ENCODE assay signal across 26 cellular contexts in the genomic region with DNA sequence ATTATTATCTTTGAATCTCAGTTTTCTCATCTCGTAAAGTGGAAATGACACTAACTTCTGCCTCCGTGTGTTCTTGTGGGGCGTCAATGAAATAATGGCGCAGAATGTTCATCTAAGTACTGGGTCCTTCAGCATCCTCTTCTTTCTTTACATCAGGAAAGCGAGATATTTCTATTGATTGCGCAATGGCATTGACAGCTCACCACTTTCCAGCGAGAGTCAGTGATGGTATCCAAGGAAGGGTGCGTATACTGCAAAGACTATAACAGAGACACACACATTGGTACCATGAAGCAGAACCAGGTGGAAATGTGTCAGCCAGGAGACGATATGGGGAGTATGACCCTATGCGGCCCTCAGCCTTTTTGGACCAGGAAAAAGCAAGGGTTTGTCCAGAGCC.
DNase-seq lines count a peak whose midpoint lies in the region; ATAC-seq, FAIRE-seq and TF ChIP-seq lines count a peak whose summit lies in the region.
"Had no signal": no experiment of that assay in that cellular context is flagged by ENCODE, and none has a peak within 500 bp of the region (broad histone marks: within the 10 kb centered on the region; RNA-seq: fewer than 3 reads in every experiment).

No MANE protein-coding gene starts in this region.

- no peak overlapping the region for H2AK5ac ChIP-seq in H1 (ENCODE audit: low read depth, low read length)

- H3K14ac ChIP-seq in H1 (ENCODE audit: insufficient read length) = no peak overlapping the region

- H3K9ac ChIP-seq in HepG2 (ENCODE audit: insufficient read depth, low read depth, low read length) = no peak overlapping the region
- H3K9ac ChIP-seq in H1 (replicated peaks in 1 of 4; ENCODE audit: extremely low read depth in 1 of 4, low read depth in 3 of 4, low read length in 3 of 4) = no peak overlapping the region
- H3K9ac ChIP-seq: BLaER1 had no signal

- ATAC-seq in HepG2 (no peak), right lobe of liver (no peak), HG02970 (IDR thresholded peaks at IDR 0.05; ENCODE audit: low FRiP score, unreplicated experiment) (no peak)
- ATAC-seq: GM12878 had no signal

- H2AFZ ChIP-seq in HepG2 (ENCODE audit: low read length) (no peak overlapping the region), H1 (ENCODE audit: low read length) (no peak overlapping the region)

- DNase-seq in HepG2 (ENCODE audit: low spot score) = no peak
- DNase-seq in right lobe of liver = no peak
- no peak for DNase-seq in H1 (ENCODE audit: low read depth in 1 of 2, low spot score in 2 of 2)
- no peak for DNase-seq in erythroblast (lab: John Stamatoyannopoulos, UW)
- no peak for DNase-seq in cardiac septum (ENCODE audit: low spot score)
- DNase-seq: ACHN; BE2C; C1 segment of cervical spinal cord; CD4-positive, alpha-beta memory T cell; CD4-positive, CD25-positive, alpha-beta regulatory T cell; CD8-positive, alpha-beta memory T cell; COR-L47; DMS 273 treated with DMSO at 0.1 percent for 48 hours; DMS153; DMS53; DMS79; DND-41; EL; GDM1 had no signal

- H3K4ac ChIP-seq in H1 (replicated peaks; ENCODE audit: insufficient read length, low read depth, low read length) = no peak overlapping the region

- no peak overlapping the region for H2BK15ac ChIP-seq in H1 (ENCODE audit: low read length)

- in situ Hi-C loops in HepG2 (cut with HindIII; ENCODE audit: extremely low pct_ligation_motif_present, low pct_unique_long_range_greater_than_20kb) = no loop called here

- H2BK120ac ChIP-seq in H1 (replicated peaks; ENCODE audit: low read depth, low read length) = no peak overlapping the region

- H3K23me2 ChIP-seq in H1 (ENCODE audit: low read depth, low read length) = peaks cover 2% of the 10 kb centered on the region; the same call in 1 of the 2 replicates

- H4K5ac ChIP-seq in H1 (ENCODE audit: insufficient read length, low read depth, low read length) = no peak overlapping the region

- H3K18ac ChIP-seq in H1 (ENCODE audit: extremely low read depth, low read length) = no peak overlapping the region

- intact Hi-C loops in HepG2 (cut with micrococcal nuclease; ENCODE audit: unreplicated experiment) (no loop called here), right lobe of liver (cut with DNase I) (no loop called here), cardiac septum (cut with DNase I) (no loop called here)

- no peak overlapping the region for H2BK5ac ChIP-seq in H1 (ENCODE audit: low read depth, low read length)

- no peak overlapping the region for H3K23ac ChIP-seq in H1 (ENCODE audit: insufficient read length)

- no TSS peak for BruUV-seq in HepG2 (replicated peaks; lab: Mats Ljungman, UMichigan)

- H3K9me3 ChIP-seq in HepG2 (ENCODE audit: low read length) = no peaks in the 10 kb centered on the region
- H3K9me3 ChIP-seq in right lobe of liver = no peaks in the 10 kb centered on the region
- H3K9me3 ChIP-seq in H1 (ENCODE audit: insufficient read depth in 2 of 2, low read depth in 1 of 2, low read length in 1 of 2) = peaks cover 0 to 3% of the 10 kb centered on the region in 2 experiments; a peak in 2 of 4 replicates
- H3K9me3 ChIP-seq: BE2C, BLaER1 had no signal

- H4K8ac ChIP-seq in H1 (ENCODE audit: extremely low read depth, insufficient read depth, low read length) = no peak overlapping the region

- TF ChIP-seq CTCF in HepG2 (CRISPR knock-in tag; IDR thresholded peaks at IDR 0.05) (no peak), right lobe of liver (IDR thresholded peaks at IDR 0.05) (no peak), H1 (IDR thresholded peaks at IDR 0.05; ENCODE audit: control extremely low read depth in 1 of 3, insufficient read depth in 1 of 3, low read depth in 1 of 3, low read length in 3 of 3) (no peak)

- TF ChIP-seq POLR2A in HepG2 (IDR thresholded peaks at IDR 0.05; ENCODE audit: insufficient read depth in 1 of 2, low read depth in 2 of 2, low read length in 2 of 2) (no peak), right lobe of liver (IDR thresholded peaks at IDR 0.05) (no peak), H1 (IDR thresholded peaks at IDR 0.05; ENCODE audit: control extremely low read depth in 1 of 2, low read depth in 2 of 2, low read length in 2 of 2) (no peak), erythroblast (IDR thresholded peaks at IDR 0.05; ENCODE audit: low read length) (no peak)

- no peaks in the 10 kb centered on the region for H3K36me3 ChIP-seq in HepG2 (replicated peaks in 1 of 2; ENCODE audit: control insufficient read depth in 1 of 2, insufficient read depth in 2 of 2, low read length in 2 of 2)
- H3K36me3 ChIP-seq in right lobe of liver = no peaks in the 10 kb centered on the region
- H3K36me3 ChIP-seq in H1 (ENCODE audit: control insufficient read depth in 2 of 4, insufficient read depth in 4 of 4, low read length in 3 of 4) = no peaks in the 10 kb centered on the region
- H3K36me3 ChIP-seq: BE2C, BLaER1 had no signal

- H2BK12ac ChIP-seq in H1 (ENCODE audit: low read depth, low read length) = no peak overlapping the region

- no peak overlapping the region for H3K56ac ChIP-seq in H1 (replicated peaks; ENCODE audit: insufficient read length, low read depth, low read length)

- no peaks in the 10 kb centered on the region for H3K79me2 ChIP-seq in HepG2 (ENCODE audit: insufficient read depth, low read length)
- peaks cover 0 to 23% of the 10 kb centered on the region in 2 experiments; a peak in 3 of 4 replicates for H3K79me2 ChIP-seq in H1 (ENCODE audit: control insufficient read depth in 1 of 2, insufficient read depth in 2 of 2, low read length in 2 of 2)

- peaks cover 3% of the 10 kb centered on the region for H3K79me1 ChIP-seq in H1 (ENCODE audit: low read depth, low read length)

- TF ChIP-seq RAD21 in HepG2 (CRISPR knock-in tag; IDR thresholded peaks at IDR 0.05) (no peak), Ishikawa (IDR thresholded peaks at IDR 0.05; ENCODE audit: low read depth) (no peak), H1 (IDR thresholded peaks at IDR 0.05 in 1 of 2, conservative IDR thresholded peaks at IDR 0.05 in 1 of 2; ENCODE audit: low read depth in 2 of 2, low read length in 2 of 2) (no peak)

- no peak overlapping the region for H3K4me2 ChIP-seq in HepG2 (ENCODE audit: low read depth, low read length)
- H3K4me2 ChIP-seq in H1 (ENCODE audit: insufficient read depth in 1 of 2, low read depth in 2 of 2, low read length in 2 of 2) = no peak overlapping the region
- H3K4me2 ChIP-seq: BLaER1 had no signal

- no peaks in the 10 kb centered on the region for H3K27me3 ChIP-seq in HepG2 (ENCODE audit: control insufficient read depth in 1 of 2, insufficient read depth in 2 of 2, low read length in 2 of 2)
- H3K27me3 ChIP-seq in right lobe of liver = no peaks in the 10 kb centered on the region
- no peaks in the 10 kb centered on the region for H3K27me3 ChIP-seq in H1 (replicated peaks in 1 of 4; ENCODE audit: control insufficient read depth in 3 of 4, extremely low read depth in 1 of 4, insufficient read depth in 3 of 4, low read length in 3 of 4)
- H3K27me3 ChIP-seq: BE2C, BLaER1 had no signal

- H3K4me3 ChIP-seq in HepG2 (replicated peaks in 1 of 3; ENCODE audit: insufficient read depth in 1 of 3, low read depth in 2 of 3, low read length in 3 of 3) (no peak overlapping the region), right lobe of liver (no peak overlapping the region), H1 (ENCODE audit: extremely low read depth in 1 of 4, insufficient read depth in 2 of 4, low read depth in 3 of 4, low read length in 4 of 4) (no peak overlapping the region)
- H3K4me3 ChIP-seq: BLaER1, GM12878 had no signal

- POLR2A ChIA-PET in HepG2 (lab: Yijun Ruan, JAX) (no interaction called here), H1 (lab: Charles Lee; ENCODE audit: partially characterized antibody) (no interaction called here)

- WGBS in HepG2 (ENCODE audit: low lambda C conversion rate) = 80% methylated on average over 10 of the region's 10 CpGs
- 80% methylated on average over 10 of the region's 10 CpGs for WGBS in right lobe of liver (ENCODE audit: insufficient coverage, low coverage, low lambda C conversion rate, missing lambda C conversion rate)
- whole genome bisulfite sequencing in H1 (ENCODE audit: extremely low coverage in 1 of 2, insufficient coverage in 1 of 2, insufficient read length in 1 of 2, insufficient replicate concordance in 2 of 2, low coverage in 1 of 2, low lambda C conversion rate in 2 of 2, missing lambda C conversion rate in 1 of 2), 2 experiments = 92% methylated on average over 10 of the region's 10 CpGs; no CpG with 5 or more reads in 1 of the 2 experiments

- H4K91ac ChIP-seq in H1 (replicated peaks; ENCODE audit: insufficient read length, low read length) = no peak overlapping the region

- H4K20me1 ChIP-seq in HepG2 (ENCODE audit: insufficient read depth, low read length) = no peaks in the 10 kb centered on the region
- H4K20me1 ChIP-seq in H1 (replicated peaks in 1 of 2; ENCODE audit: control insufficient read depth in 1 of 2, insufficient read depth in 2 of 2, low read length in 2 of 2) = peaks cover 0 to 2% of the 10 kb centered on the region in 2 experiments
- H4K20me1 ChIP-seq: BLaER1 had no signal

- H3K27ac ChIP-seq in HepG2 (ENCODE audit: extremely low read length, insufficient read depth, low read length) (no peak overlapping the region), right lobe of liver (no peak overlapping the region), H1 (ENCODE audit: low read depth, low read length) (no peak overlapping the region)
- H3K27ac ChIP-seq: 22Rv1, BLaER1 had no signal

- H2BK20ac ChIP-seq in H1 (ENCODE audit: low read length) = no peak overlapping the region

- H3K4me1 ChIP-seq in HepG2 (ENCODE audit: insufficient read depth, low read length) = no peaks in the 10 kb centered on the region
- no peaks in the 10 kb centered on the region for H3K4me1 ChIP-seq in right lobe of liver
- peaks cover 2 to 9% (median 8%) of the 10 kb centered on the region in 4 experiments; a peak in 6 of 7 replicates for H3K4me1 ChIP-seq in H1 (replicated peaks in 1 of 4; ENCODE audit: control insufficient read depth in 3 of 4, insufficient read depth in 4 of 4, low read length in 3 of 4)
- H3K4me1 ChIP-seq: BE2C, BLaER1 had no signal

- CTCF ChIA-PET in HepG2 (lab: Yijun Ruan, JAX; ENCODE audit: low intra/inter-chr PET ratio, low total read pairs) (no interaction called here), H1 (lab: Charles Lee; ENCODE audit: partially characterized antibody) (no interaction called here)

- FAIRE-seq in HepG2 (lab: Jason Lieb, UNC) (no peak), H1 (lab: Jason Lieb, UNC) (no peak)
- FAIRE-seq: GM12878, GM12892, GM18507 had no signal

- TF ChIP-seq EP300 in HepG2 (IDR thresholded peaks at IDR 0.05; ENCODE audit: low read depth in 2 of 2, low read length in 2 of 2) (no peak), HepG2 (CRISPR knock-in tag; IDR thresholded peaks at IDR 0.05; ENCODE audit: borderline replicate concordance) (no peak), Ishikawa (IDR thresholded peaks at IDR 0.05; ENCODE audit: borderline replicate concordance) (no peak), H1 (IDR thresholded peaks at IDR 0.05; ENCODE audit: borderline replicate concordance in 1 of 2, low read depth in 2 of 2, low read length in 2 of 2) (no peak)

TF ChIP-seq in HepG2, 621 proteins besides CTCF, POLR2A, EP300 and RAD21 (continues in another document):
- TF ChIP-seq KDM5A (IDR thresholded peaks at IDR 0.05; ENCODE audit: borderline replicate concordance, low read length) = no peak

TF ChIP-seq in H1, 55 proteins besides CTCF, POLR2A, EP300 and RAD21:
- TF ChIP-seq YY1 (IDR thresholded peaks at IDR 0.05; ENCODE audit: low read depth, low read length) = no peak
- TF ChIP-seq CEBPB (IDR thresholded peaks at IDR 0.05; ENCODE audit: low read depth, low read length) = peak; percentile 97
TF ChIP-seq in H1: peak in this region for 1.
